ENCODE assay signal across 13 cellular contexts in the genomic region with DNA sequence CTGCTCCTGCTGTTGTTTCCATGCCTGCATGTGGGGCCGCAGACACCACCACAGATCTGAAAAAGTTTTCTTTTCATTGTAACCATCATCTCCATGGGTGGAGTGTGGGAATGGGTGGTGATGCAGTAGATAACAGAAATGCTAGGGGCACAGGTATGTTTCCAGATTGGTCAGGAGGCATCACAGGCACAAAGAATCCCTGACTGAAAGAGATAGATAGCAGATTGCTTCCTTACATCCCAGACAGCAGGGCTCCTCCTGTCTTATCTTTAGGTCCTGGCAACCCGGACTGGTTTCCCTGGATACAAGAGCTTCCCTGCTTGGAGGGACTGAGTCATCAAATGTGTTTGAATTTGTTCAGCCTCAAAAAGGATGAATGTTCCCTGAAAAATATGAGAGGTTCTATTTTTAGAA.
A peak's percentile ranks its signal among the peaks of the same experiment; 100 is the strongest.
DNase-seq lines count a peak whose midpoint lies in the region; ATAC-seq and TF ChIP-seq lines count a peak whose summit lies in the region.
"Had no signal": no experiment of that assay in that cellular context is flagged by ENCODE, and none has a peak within 500 bp of the region (broad histone marks: within the 10 kb centered on the region; RNA-seq: fewer than 3 reads in every experiment).

No MANE protein-coding gene starts in this region.

- CTCF ChIA-PET in RWPE1 (lab: Yijun Ruan, JAX) = no interaction called here

- H3K9me3 Mint-ChIP-seq in natural killer cell treated with Interleukin-12 subunit alpha and Interleukin-12 subunit beta and Interleukin-15 and Interleukin-18, amount 100 ng/mL, for 72 hours = no peaks in the 10 kb centered on the region
- H3K9me3 Mint-ChIP-seq in activated naive CD8-positive, alpha-beta T cell treated with anti-CD3 and anti-CD28 coated beads for 36 hours = peaks cover 2% of the 10 kb centered on the region

- H3K4me3 ChIP-seq in fibroblast of the aortic adventitia (ENCODE audit: low read depth, low read length) (no peak overlapping the region), skeletal muscle cell (ENCODE audit: low read depth, low read length) (no peak overlapping the region)
- H3K4me3 ChIP-seq: A549, lung, sigmoid colon had no signal

- H3K27ac ChIP-seq in RWPE1 = no peak overlapping the region
- H3K27ac ChIP-seq: A549, sigmoid colon had no signal

- H3K27me3 Mint-ChIP-seq in natural killer cell treated with Interleukin-12 subunit alpha and Interleukin-12 subunit beta and Interleukin-15 and Interleukin-18, amount 100 ng/mL, for 72 hours = no peaks in the 10 kb centered on the region
- H3K27me3 Mint-ChIP-seq in activated naive CD8-positive, alpha-beta T cell treated with anti-CD3 and anti-CD28 coated beads for 36 hours = no peaks in the 10 kb centered on the region

- H3K4me3 Mint-ChIP-seq in natural killer cell treated with Interleukin-12 subunit alpha and Interleukin-12 subunit beta and Interleukin-15 and Interleukin-18, amount 100 ng/mL, for 72 hours = no peak overlapping the region
- H3K4me3 Mint-ChIP-seq in activated naive CD8-positive, alpha-beta T cell treated with anti-CD3 and anti-CD28 coated beads for 36 hours = no peak overlapping the region

- POLR2A ChIA-PET in RWPE1 (lab: Yijun Ruan, JAX; ENCODE audit: low non-redundant PET) = no interaction called here

- H3K36me3 Mint-ChIP-seq in natural killer cell treated with Interleukin-12 subunit alpha and Interleukin-12 subunit beta and Interleukin-15 and Interleukin-18, amount 100 ng/mL, for 72 hours = no peaks in the 10 kb centered on the region
- no peaks in the 10 kb centered on the region for H3K36me3 Mint-ChIP-seq in activated naive CD8-positive, alpha-beta T cell treated with anti-CD3 and anti-CD28 coated beads for 36 hours

- no peak for ATAC-seq in natural killer cell treated with Interleukin-12 subunit alpha and Interleukin-12 subunit beta and Interleukin-15 and Interleukin-18, amount 100 ng/mL, for 72 hours

- no peak overlapping the region for H3K27ac Mint-ChIP-seq in natural killer cell treated with Interleukin-12 subunit alpha and Interleukin-12 subunit beta and Interleukin-15 and Interleukin-18, amount 100 ng/mL, for 72 hours
- no peak overlapping the region for H3K27ac Mint-ChIP-seq in activated naive CD8-positive, alpha-beta T cell treated with anti-CD3 and anti-CD28 coated beads for 36 hours

- peaks cover 8 to 14% of the 10 kb centered on the region in 2 donors for H3K4me1 Mint-ChIP-seq in natural killer cell treated with Interleukin-12 subunit alpha and Interleukin-12 subunit beta and Interleukin-15 and Interleukin-18, amount 100 ng/mL, for 72 hours (ENCODE audit: low read depth in 2 of 2)
- H3K4me1 Mint-ChIP-seq in activated naive CD8-positive, alpha-beta T cell treated with anti-CD3 and anti-CD28 coated beads for 36 hours = no peaks in the 10 kb centered on the region

- DNase-seq in NCI-H1417 (lab: John Stamatoyannopoulos, UW) (peak in 2 of 3 experiments; percentile 28 to 63), NCI-H1417 treated with DMSO at 0.1 percent for 48 hours (lab: John Stamatoyannopoulos, UW) (no peak), RWPE1 (ENCODE audit: low spot score) (peak; percentile 1), fibroblast of the aortic adventitia (ENCODE audit: low read depth) (peak; percentile 41), skeletal muscle cell (ENCODE audit: low read depth) (peak; percentile 47), DMS79 treated with DMSO at 0.1 percent for 48 hours (lab: John Stamatoyannopoulos, UW) (no peak)
- DNase-seq in natural killer cell treated with Interleukin-12 subunit alpha and Interleukin-12 subunit beta and Interleukin-15 and Interleukin-18, amount 100 ng/mL, for 72 hours (ENCODE audit: low spot score) = no peak
- DNase-seq in activated naive CD8-positive, alpha-beta T cell treated with anti-CD3 and anti-CD28 coated beads for 36 hours = no peak
- DNase-seq: activated effector memory CD4-positive, alpha-beta T cell treated with Interleukin-2 at 50 U/mL for 16 hours; MM.1S; sigmoid colon had no signal

- no peak for TF ChIP-seq CTCF in RWPE1 (conservative IDR thresholded peaks at IDR 0.05; ENCODE audit: low read depth)
- no peak for TF ChIP-seq CTCF in fibroblast of the aortic adventitia (IDR thresholded peaks at IDR 0.05; ENCODE audit: insufficient read depth, low read length)

Comparison
In these comparisons a context has a peak if more than half of its experiments do, and no peak if none do; other contexts are left out.
1. DNase-seq: peak in NCI-H1417 (2 of 3), RWPE1 (single experiment), fibroblast of the aortic adventitia (single experiment) and skeletal muscle cell (single experiment); none in NCI-H1417 treated with DMSO at 0.1 percent for 48 hours (single experiment), natural killer cell treated with Interleukin-12 subunit alpha and Interleukin-12 subunit beta and Interleukin-15 and Interleukin-18, amount 100 ng/mL, for 72 hours (single experiment), activated naive CD8-positive, alpha-beta T cell treated with anti-CD3 and anti-CD28 coated beads for 36 hours (single experiment) and DMS79 treated with DMSO at 0.1 percent for 48 hours (single experiment).